In the genomic region with DNA sequence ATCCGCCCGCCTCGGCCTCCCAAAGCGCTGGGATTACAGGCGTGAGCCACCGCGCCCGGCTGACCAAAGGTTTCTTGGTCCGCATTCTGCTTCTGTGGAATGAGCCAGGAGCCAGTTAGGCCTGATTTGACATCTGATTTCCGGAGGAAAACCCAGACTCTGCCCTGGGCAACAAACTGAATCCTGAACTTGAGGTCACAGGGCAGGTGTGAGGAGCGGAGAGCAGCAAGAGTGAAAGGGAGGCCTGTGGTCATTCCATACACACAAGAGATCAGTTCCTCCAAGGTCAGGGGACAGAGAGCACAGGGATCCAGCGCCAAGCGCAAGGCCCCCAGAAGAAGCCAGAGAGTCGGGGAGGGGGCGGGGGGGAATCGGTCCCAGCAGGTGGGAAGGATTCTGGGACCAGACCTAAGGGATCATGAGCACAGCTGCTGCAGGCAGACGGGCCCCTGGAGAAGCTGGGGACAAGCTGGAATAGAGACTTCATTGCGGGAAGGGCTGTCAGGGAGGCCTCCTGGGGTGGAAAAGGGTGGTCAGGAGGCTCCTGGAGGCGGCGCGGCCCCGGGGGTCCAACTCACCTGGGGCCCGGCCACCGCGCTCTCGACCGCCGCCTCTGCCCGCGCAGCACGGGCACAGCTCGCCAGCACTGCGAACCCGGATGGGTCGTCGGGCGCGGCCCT, we compare ENCODE assay signal across 8 cellular contexts. TPM values are rescaled to one million over a fixed set of nuclear protein-coding genes. Genes with fewer than 3 reads are reported as not detected.
DNase-seq lines count a peak whose midpoint lies in the region; ATAC-seq and TF ChIP-seq lines count a peak whose summit lies in the region.

No MANE protein-coding gene starts in this region.

- no peak for ATAC-seq in GM21367 (IDR thresholded peaks at IDR 0.05; ENCODE audit: unreplicated experiment)

- H3K27ac Mint-ChIP-seq in endothelial cell (ENCODE audit: unreplicated experiment) (peak overlapping the region; percentile 67), nephron (peak overlapping the region in 2 of 3 experiments; percentile 69 to 95)

- H3K9me3 Mint-ChIP-seq in endothelial cell (ENCODE audit: unreplicated experiment) (no peaks in the 10 kb centered on the region), nephron (no peaks in the 10 kb centered on the region)

- peak overlapping the region; percentile 95 for H3K4me3 Mint-ChIP-seq in endothelial cell (ENCODE audit: unreplicated experiment)
- peak overlapping the region; percentile 93 to 99 (median 98) for H3K4me3 Mint-ChIP-seq in nephron

- H3K4me1 Mint-ChIP-seq in endothelial cell (ENCODE audit: unreplicated experiment), result peaks cover 14% of the 10 kb centered on the region
- H3K4me1 Mint-ChIP-seq in nephron, result peaks cover 22% of the 10 kb centered on the region

- H3K27me3 Mint-ChIP-seq in endothelial cell (ENCODE audit: unreplicated experiment) (peaks cover 10% of the 10 kb centered on the region), nephron (ENCODE audit: low read depth) (peaks cover 3% of the 10 kb centered on the region)

- H3K36me3 Mint-ChIP-seq in endothelial cell (ENCODE audit: low read depth, unreplicated experiment) (peaks cover 10% of the 10 kb centered on the region), nephron (ENCODE audit: low read depth) (peaks cover 12% of the 10 kb centered on the region)

- TF ChIP-seq CTCF in endothelial cell (IDR thresholded peaks at IDR 0.05; ENCODE audit: unreplicated experiment) (no peak), nephron (IDR thresholded peaks at IDR 0.05; ENCODE audit: unreplicated experiment in 3 of 3) (no peak)

- DNase-seq in DMS 273 (lab: John Stamatoyannopoulos, UW; ENCODE audit: unreplicated experiment) (peak; percentile 57), DMS 273 treated with DMSO at 0.1 percent for 48 hours (lab: John Stamatoyannopoulos, UW) (no peak), OCI-M1 (lab: John Stamatoyannopoulos, UW) (peak; percentile 46), endothelial cell (ENCODE audit: low spot score) (no peak), NCI-H187 (lab: John Stamatoyannopoulos, UW) (no peak), GM03348 (ENCODE audit: low spot score) (no peak)

RNA-seq across cellular contexts. Expression of gene SHPK, which starts 0.4 kb away (rescaled TPM):
- 14.1 TPM for total RNA-seq in endothelial cell (ENCODE audit: unreplicated experiment)

RNA-seq across cellular contexts. Expression of gene CTNS, which starts 0.9 kb away (rescaled TPM):
- total RNA-seq in endothelial cell (ENCODE audit: unreplicated experiment), result 17.5 TPM

RNA-seq across cellular contexts. Expression of gene TRPV1, which starts 26.4 kb away (rescaled TPM):
- 5.5 TPM for total RNA-seq in endothelial cell (ENCODE audit: unreplicated experiment)

RNA-seq across cellular contexts. Expression of gene TAX1BP3, which starts 32.8 kb away (rescaled TPM):
- 148 TPM for total RNA-seq in endothelial cell (ENCODE audit: unreplicated experiment)

RNA-seq across cellular contexts. Expression of gene EMC6, which starts 33.0 kb away (rescaled TPM):
- total RNA-seq in endothelial cell (ENCODE audit: unreplicated experiment), result 43.0 TPM

Comparison
In these comparisons a context has a peak if more than half of its experiments do, and no peak if none do; other contexts are left out.
1. DNase-seq: peak in DMS 273 (single experiment) and OCI-M1 (single experiment); none in DMS 273 treated with DMSO at 0.1 percent for 48 hours (single experiment), endothelial cell (single experiment), NCI-H187 (0 of 2) and GM03348 (single experiment).